Comparison of ENCODE assay signal across 9 cellular contexts in the genomic region with DNA sequence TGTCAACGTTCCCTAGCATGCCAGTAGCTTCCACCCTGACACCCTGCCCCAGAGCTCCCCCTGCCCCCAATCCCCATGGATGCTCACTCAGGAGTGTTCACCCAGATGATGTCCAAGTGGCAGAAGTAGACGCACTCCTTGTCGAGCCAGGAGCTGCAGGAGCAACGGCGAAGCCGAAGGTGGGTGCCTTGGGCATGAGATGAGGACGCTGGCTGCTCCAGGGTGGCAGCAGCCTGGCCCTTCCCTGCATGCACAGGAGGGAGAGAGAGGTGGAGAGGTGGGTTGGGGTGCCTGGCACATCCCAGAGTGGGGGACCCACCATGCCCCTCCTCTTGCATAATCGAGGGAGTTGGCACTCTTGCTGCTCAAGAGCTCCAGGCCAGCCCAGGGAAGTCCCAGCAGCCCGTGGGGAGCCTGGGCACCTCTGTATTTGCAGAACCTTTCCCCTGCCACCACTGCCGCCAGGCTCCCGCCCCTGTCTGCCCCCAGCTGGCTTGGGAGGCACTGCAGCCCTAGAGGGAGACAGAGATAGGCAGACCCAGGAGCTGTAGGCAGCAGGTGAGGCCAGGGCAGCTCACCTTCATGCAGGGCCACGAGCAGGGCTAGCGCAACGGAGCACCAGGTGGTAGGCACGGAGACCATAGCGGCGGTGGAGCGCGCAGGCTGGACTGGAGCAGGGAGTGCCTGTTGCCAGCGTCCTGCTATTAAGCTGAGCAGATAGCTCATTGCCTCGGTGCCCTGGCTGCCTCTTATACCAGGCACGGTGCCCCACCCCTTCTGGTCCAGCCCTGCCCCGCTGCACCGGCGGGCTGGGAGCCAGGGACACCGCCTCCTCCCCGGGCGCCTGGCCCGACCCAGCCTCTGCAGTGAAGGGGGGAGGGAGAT. TPM values are rescaled to one million over a fixed set of nuclear protein-coding genes. Genes with fewer than 3 reads are reported as not detected.
DNase-seq lines count a peak whose midpoint lies in the region; ATAC-seq, FAIRE-seq and TF ChIP-seq lines count a peak whose summit lies in the region.
"Had no signal": no experiment of that assay in that cellular context is flagged by ENCODE, and none has a peak within 500 bp of the region (broad histone marks: within the 10 kb centered on the region; RNA-seq: fewer than 3 reads in every experiment).

A gene (minus strand): TSS at position 724 of the 885 bp plus-strand sequence. CDS start 82 bp downstream, at position 642.

- ATAC-seq in HepG2 (peak; percentile 85), HG03565 (IDR thresholded peaks at IDR 0.05; ENCODE audit: unreplicated experiment) (no peak)

- H3K9me3 ChIP-seq in BE2C = no peaks in the 10 kb centered on the region
- no peaks in the 10 kb centered on the region for H3K9me3 ChIP-seq in HepG2 (ENCODE audit: low read length)

- no peak within 1 kb of the TSS for H2AFZ ChIP-seq in HepG2 (ENCODE audit: low read length)

- no peak for TF ChIP-seq RAD21 in HepG2 (CRISPR knock-in tag; IDR thresholded peaks at IDR 0.05)

- H4K20me1 ChIP-seq in HepG2 (ENCODE audit: insufficient read depth, low read length) = no peaks in the 10 kb centered on the region

- 38% methylated on average over 9 of the region's 29 CpGs for WGBS in HepG2 (ENCODE audit: low lambda C conversion rate)

- CTCF ChIA-PET in HepG2 (lab: Yijun Ruan, JAX; ENCODE audit: low intra/inter-chr PET ratio, low total read pairs) = no interaction called here

- no TSS peak for BruUV-seq in HepG2 (replicated peaks; lab: Mats Ljungman, UMichigan)

- H3K9ac ChIP-seq in HepG2 (ENCODE audit: insufficient read depth, low read depth, low read length) = no peak within 1 kb of the TSS

- no peak within 1 kb of the TSS for H3K4me2 ChIP-seq in HepG2 (ENCODE audit: low read depth, low read length)

- no peaks in the 10 kb centered on the region for H3K27me3 ChIP-seq in BE2C
- H3K27me3 ChIP-seq in HepG2 (ENCODE audit: control insufficient read depth in 1 of 2, insufficient read depth in 2 of 2, low read length in 2 of 2) = peaks cover 0 to 8% of the 10 kb centered on the region in 2 experiments; a peak in 3 of 5 replicates

- no peak for TF ChIP-seq EP300 in HepG2 (IDR thresholded peaks at IDR 0.05; ENCODE audit: low read depth in 2 of 2, low read length in 2 of 2)
- no peak for TF ChIP-seq EP300 in HepG2 (CRISPR knock-in tag; IDR thresholded peaks at IDR 0.05; ENCODE audit: borderline replicate concordance)

- TF ChIP-seq CTCF in BE2C (IDR thresholded peaks at IDR 0.05; ENCODE audit: low read depth, low read length) = peak; percentile 31
- TF ChIP-seq CTCF in LNCAP (IDR thresholded peaks at IDR 0.05) = peak; percentile 38; the same call in 1 of the 2 replicates
- no peak; the same call in 1 of the 2 replicates for TF ChIP-seq CTCF in HepG2 (CRISPR knock-in tag; IDR thresholded peaks at IDR 0.05)

- no peaks in the 10 kb centered on the region for H3K4me1 ChIP-seq in BE2C
- peaks cover 24% of the 10 kb centered on the region for H3K4me1 ChIP-seq in HepG2 (ENCODE audit: insufficient read depth, low read length)

- FAIRE-seq in HepG2 (lab: Jason Lieb, UNC) = no peak

- no peak within 1 kb of the TSS for H3K27ac ChIP-seq in HepG2 (ENCODE audit: extremely low read length, insufficient read depth, low read length)

- POLR2A ChIA-PET in HepG2 (lab: Yijun Ruan, JAX) = no interaction called here

- TF ChIP-seq POLR2A in HepG2 (IDR thresholded peaks at IDR 0.05; ENCODE audit: insufficient read depth in 1 of 2, low read depth in 2 of 2, low read length in 2 of 2) = no peak

- no peaks in the 10 kb centered on the region for H3K79me2 ChIP-seq in HepG2 (ENCODE audit: insufficient read depth, low read length)

- no peaks in the 10 kb centered on the region for H3K36me3 ChIP-seq in BE2C
- H3K36me3 ChIP-seq in HepG2 (replicated peaks in 1 of 2; ENCODE audit: control insufficient read depth in 1 of 2, insufficient read depth in 2 of 2, low read length in 2 of 2) = no peaks in the 10 kb centered on the region

- DNase-seq in BE2C (peak; percentile 39), UCSD-AML1 (lab: John Stamatoyannopoulos, UW; ENCODE audit: unreplicated experiment) (peak; percentile 22), HepG2 (ENCODE audit: low spot score) (no peak), SHP77 treated with DMSO at 0.1 percent for 48 hours (lab: John Stamatoyannopoulos, UW) (no peak), NK-92 (lab: John Stamatoyannopoulos, UW; ENCODE audit: unreplicated experiment) (no peak)
- no peak for DNase-seq in activated CD4-positive, alpha-beta T cell treated with anti-CD3 and anti-CD28 coated beads, Interleukin-2, amount 50 U/mL, for 4 hours

- no peak within 1 kb of the TSS for H3K4me3 ChIP-seq in BE2C (ENCODE audit: low read depth, low read length)
- no peak within 1 kb of the TSS for H3K4me3 ChIP-seq in HepG2 (replicated peaks in 1 of 3; ENCODE audit: insufficient read depth in 1 of 3, low read depth in 2 of 3, low read length in 3 of 3)

- in situ Hi-C loops in HepG2 (cut with HindIII; ENCODE audit: extremely low pct_ligation_motif_present, low pct_unique_long_range_greater_than_20kb) = no loop called here

- intact Hi-C loops in HepG2 (cut with micrococcal nuclease; ENCODE audit: unreplicated experiment) = no loop called here

TF ChIP-seq in HepG2, 621 proteins besides CTCF, POLR2A, EP300 and RAD21 (continues in another document):
- TF ChIP-seq HNRNPL (IDR thresholded peaks at IDR 0.05; ENCODE audit: low read depth, low read length) (0 out of 2 replicates have a peak, but pooled peaks have one; percentile 63), MAFF (IDR thresholded peaks at IDR 0.05; ENCODE audit: low read depth, low read length) (no peak), ZNF335 (CRISPR knock-in tag; IDR thresholded peaks at IDR 0.05) (no peak)
- TF ChIP-seq, protein P1, sequence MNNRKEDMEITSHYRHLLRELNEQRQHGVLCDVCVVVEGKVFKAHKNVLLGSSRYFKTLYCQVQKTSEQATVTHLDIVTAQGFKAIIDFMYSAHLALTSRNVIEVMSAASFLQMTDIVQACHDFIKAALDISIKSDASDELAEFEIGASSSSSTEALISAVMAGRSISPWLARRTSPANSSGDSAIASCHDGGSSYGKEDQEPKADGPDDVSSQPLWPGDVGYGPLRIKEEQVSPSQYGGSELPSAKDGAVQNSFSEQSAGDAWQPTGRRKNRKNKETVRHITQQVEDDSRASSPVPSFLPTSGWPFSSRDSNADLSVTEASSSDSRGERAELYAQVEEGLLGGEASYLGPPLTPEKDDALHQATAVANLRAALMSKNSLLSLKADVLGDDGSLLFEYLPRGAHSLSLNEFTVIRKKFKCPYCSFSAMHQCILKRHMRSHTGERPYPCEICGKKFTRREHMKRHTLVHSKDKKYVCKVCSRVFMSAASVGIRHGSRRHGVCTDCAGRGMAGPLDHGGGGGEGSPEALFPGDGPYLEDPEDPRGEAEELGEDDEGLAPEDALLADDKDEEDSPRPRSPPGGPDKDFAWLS (CRISPR knock-in tag; IDR thresholded peaks at IDR 0.05; ENCODE audit: borderline replicate concordance) = no peak
- TF ChIP-seq, protein P2, sequence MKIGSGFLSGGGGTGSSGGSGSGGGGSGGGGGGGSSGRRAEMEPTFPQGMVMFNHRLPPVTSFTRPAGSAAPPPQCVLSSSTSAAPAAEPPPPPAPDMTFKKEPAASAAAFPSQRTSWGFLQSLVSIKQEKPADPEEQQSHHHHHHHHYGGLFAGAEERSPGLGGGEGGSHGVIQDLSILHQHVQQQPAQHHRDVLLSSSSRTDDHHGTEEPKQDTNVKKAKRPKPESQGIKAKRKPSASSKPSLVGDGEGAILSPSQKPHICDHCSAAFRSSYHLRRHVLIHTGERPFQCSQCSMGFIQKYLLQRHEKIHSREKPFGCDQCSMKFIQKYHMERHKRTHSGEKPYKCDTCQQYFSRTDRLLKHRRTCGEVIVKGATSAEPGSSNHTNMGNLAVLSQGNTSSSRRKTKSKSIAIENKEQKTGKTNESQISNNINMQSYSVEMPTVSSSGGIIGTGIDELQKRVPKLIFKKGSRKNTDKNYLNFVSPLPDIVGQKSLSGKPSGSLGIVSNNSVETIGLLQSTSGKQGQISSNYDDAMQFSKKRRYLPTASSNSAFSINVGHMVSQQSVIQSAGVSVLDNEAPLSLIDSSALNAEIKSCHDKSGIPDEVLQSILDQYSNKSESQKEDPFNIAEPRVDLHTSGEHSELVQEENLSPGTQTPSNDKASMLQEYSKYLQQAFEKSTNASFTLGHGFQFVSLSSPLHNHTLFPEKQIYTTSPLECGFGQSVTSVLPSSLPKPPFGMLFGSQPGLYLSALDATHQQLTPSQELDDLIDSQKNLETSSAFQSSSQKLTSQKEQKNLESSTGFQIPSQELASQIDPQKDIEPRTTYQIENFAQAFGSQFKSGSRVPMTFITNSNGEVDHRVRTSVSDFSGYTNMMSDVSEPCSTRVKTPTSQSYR (CRISPR knock-in tag; IDR thresholded peaks at IDR 0.05; ENCODE audit: borderline replicate concordance) = no peak

RNA-seq across cellular contexts. Expression of the gene that starts here (rescaled TPM):
- not detected for polyA plus RNA-seq in BE2C (2012; ENCODE audit: insufficient read depth, insufficient read length, low read depth)
- total RNA-seq in HepG2 (2016; rRNA removed; fragmentation: Illumina TruSeq; extraction: Trizol) = not detected in 2 replicates
- not detected in 2 replicates for total RNA-seq in HepG2 (2016; cell fraction: cytosol; rRNA removed; fragmentation: Illumina TruSeq; extraction: Trizol; ENCODE audit: low read depth)
- not detected in 2 replicates for total RNA-seq in HepG2 (2016; cell fraction: insoluble cytoplasmic fraction; rRNA removed; fragmentation: Illumina TruSeq; extraction: Trizol)
- not detected in 2 replicates for total RNA-seq in HepG2 (2016; cell fraction: membrane; rRNA removed; fragmentation: Illumina TruSeq; extraction: Trizol)
- not detected in 2 replicates for total RNA-seq in HepG2 (2016; cell fraction: nucleus; rRNA removed; fragmentation: Illumina TruSeq; extraction: Trizol)
- not detected in 2 replicates for polyA plus RNA-seq in HepG2 (2011; rRNA removed)
- not detected in 2 replicates for polyA plus RNA-seq in HepG2 (2011; cell fraction: cytosol; rRNA removed)
- not detected in 2 replicates for polyA plus RNA-seq in HepG2 (2011; cell fraction: nucleus; rRNA removed)
- not detected in 2 replicates for polyA plus RNA-seq in HepG2 (2012)
- not detected in 2 replicates for polyA plus RNA-seq in HepG2 (2016; cell fraction: cytosol; fragmentation: Illumina TruSeq; extraction: Trizol; ENCODE audit: low read depth)
- not detected in 2 replicates for polyA plus RNA-seq in HepG2 (2016; cell fraction: insoluble cytoplasmic fraction; fragmentation: Illumina TruSeq; extraction: Trizol; ENCODE audit: low read depth)
- polyA plus RNA-seq in HepG2 (2016; cell fraction: membrane; fragmentation: Illumina TruSeq; extraction: Trizol; ENCODE audit: low read depth) = not detected in 2 replicates
- polyA plus RNA-seq in HepG2 (2016; cell fraction: nucleus; fragmentation: Illumina TruSeq; extraction: Trizol; ENCODE audit: insufficient read depth, low read depth) = not detected in 2 replicates
- polyA minus RNA-seq in HepG2 (2011; rRNA and poly(A)+ RNA removed; ENCODE audit: low replicate concordance) = 1.1 TPM in 1 of 2 replicates, not detected in the other
- not detected in 2 replicates for polyA minus RNA-seq in HepG2 (2011; cell fraction: cytosol; rRNA and poly(A)+ RNA removed)
- polyA minus RNA-seq in HepG2 (2011; cell fraction: nucleus; rRNA and poly(A)+ RNA removed) = not detected in 2 replicates
- polyA plus RNA-seq: neural cell had no signal

Comparison
In these comparisons a context has a peak if more than half of its experiments do, and no peak if none do; other contexts are left out.
1. DNase-seq: peak in BE2C (single experiment) and UCSD-AML1 (single experiment); none in HepG2 (single experiment), SHP77 treated with DMSO at 0.1 percent for 48 hours (single experiment), activated CD4-positive, alpha-beta T cell treated with anti-CD3 and anti-CD28 coated beads, Interleukin-2, amount 50 U/mL, for 4 hours (0 of 2) and NK-92 (single experiment).